Comparison of ENCODE assay signal across 24 cellular contexts in the genomic region with DNA sequence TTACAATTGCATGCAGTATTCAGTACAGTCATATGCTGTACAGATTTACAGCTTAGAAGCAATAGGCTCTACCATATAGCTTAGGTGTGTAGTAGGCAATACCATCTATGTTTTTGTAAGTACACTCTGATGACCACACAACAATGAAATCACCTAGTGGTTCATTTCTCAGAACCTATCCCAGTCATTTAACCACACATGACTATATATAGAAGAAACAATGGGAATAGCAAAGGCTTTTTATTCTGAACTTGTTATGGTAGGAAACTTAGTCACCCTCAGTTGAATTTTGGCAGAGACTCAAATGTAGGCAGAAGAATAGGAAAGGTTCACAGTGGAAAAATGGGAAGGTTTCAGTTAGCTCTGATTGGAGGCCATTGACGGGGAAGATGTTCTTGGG.
DNase-seq lines count a peak whose midpoint lies in the region; ATAC-seq and TF ChIP-seq lines count a peak whose summit lies in the region.
"Had no signal": no experiment of that assay in that cellular context is flagged by ENCODE, and none has a peak within 500 bp of the region (broad histone marks: within the 10 kb centered on the region; RNA-seq: fewer than 3 reads in every experiment).

No MANE protein-coding gene starts in this region.

- H3K27ac ChIP-seq in RWPE2 (ENCODE audit: poor library complexity, severe bottlenecking): no peak overlapping the region
- H3K27ac ChIP-seq: pancreas, transverse colon had no signal

- TF ChIP-seq CTCF in RWPE2 (IDR thresholded peaks at IDR 0.05; ENCODE audit: poor library complexity, severe bottlenecking) (no peak), epithelial cell of esophagus (IDR thresholded peaks at IDR 0.05; ENCODE audit: insufficient read depth, low read depth, low read length, missing control alignments) (no peak)

- H3K4me3 ChIP-seq in RWPE2 (ENCODE audit: severe bottlenecking) (no peak overlapping the region), epithelial cell of esophagus (ENCODE audit: low read length) (no peak overlapping the region)
- H3K4me3 ChIP-seq: pancreas, transverse colon had no signal

- peaks cover 4% of the 10 kb centered on the region for H3K9me3 ChIP-seq in RWPE2 (ENCODE audit: severe bottlenecking)
- H3K9me3 ChIP-seq: pancreas, transverse colon had no signal

- no peaks in the 10 kb centered on the region for H3K36me3 ChIP-seq in RWPE2 (ENCODE audit: low read depth)
- H3K36me3 ChIP-seq: pancreas, transverse colon had no signal

- H3K27me3 ChIP-seq in RWPE2 (ENCODE audit: insufficient read depth, poor library complexity, severe bottlenecking): no peaks in the 10 kb centered on the region
- H3K27me3 ChIP-seq: pancreas, transverse colon had no signal

- DNase-seq in H4 (ENCODE audit: low spot score): peak; percentile 5
- DNase-seq in RWPE2 (ENCODE audit: low spot score): no peak
- peak; percentile 81 for DNase-seq in epithelial cell of esophagus (ENCODE audit: low read depth)
- peak; percentile 34 for DNase-seq in non-pigmented ciliary epithelial cell (ENCODE audit: low read depth)
- no peak for DNase-seq in central memory CD4-positive, alpha-beta T cell
- no peak for DNase-seq in anterior cingulate cortex (lab: John Stamatoyannopoulos, UW)
- DNase-seq: activated CD8-positive, alpha-beta T cell treated with anti-CD3 and anti-CD28 coated beads, Interleukin-2, amount 10 ng/mL, durations not matched to agents 7 days and 5 days; activated T-cell treated with anti-CD3 and anti-CD28 coated beads, Interleukin-2, amount 50 U/mL, for 24 hours; CD8-positive, alpha-beta memory T cell; DMS79; effector CD4-positive, alpha-beta T cell; Karpas-422; naive thymus-derived CD4-positive, alpha-beta T cell; NCI-H1105 treated with DMSO at 0.1 percent for 48 hours; NCI-H2107; NCI-H69; pancreas; stimulated activated CD4-positive, alpha-beta T cell treated with anti-CD3 and anti-CD28 coated beads, Interleukin-4, amount 100 ng/mL, for 1 hour; stimulated activated naive CD8-positive, alpha-beta T cell treated with anti-CD3 and anti-CD28 coated beads, Interleukin-15, amount 100 ng/mL, for 72 hours; T-helper 2 cell; transverse colon had no signal

- ATAC-seq in RWPE2 (ENCODE audit: low read depth) (peak; percentile 67; the same call in 2 of the 3 replicates), GM21576 (IDR thresholded peaks at IDR 0.05; ENCODE audit: unreplicated experiment) (no peak), HG03442 (IDR thresholded peaks at IDR 0.05; ENCODE audit: unreplicated experiment) (no peak)
- ATAC-seq: activated CD8-positive, alpha-beta T cell treated with anti-CD3 and anti-CD28 coated beads, Interleukin-2, amount 10 ng/mL, durations not matched to agents 7 days and 5 days; naive thymus-derived CD4-positive, alpha-beta T cell; pancreas; stimulated activated naive CD8-positive, alpha-beta T cell treated with anti-CD3 and anti-CD28 coated beads, Interleukin-15, amount 100 ng/mL, for 72 hours; WTC11 had no signal

- H3K4me1 ChIP-seq in RWPE2 (ENCODE audit: insufficient read depth, poor library complexity, severe bottlenecking): no peaks in the 10 kb centered on the region
- H3K4me1 ChIP-seq: pancreas, transverse colon had no signal

Comparison
In these comparisons a context has a peak if more than half of its experiments do, and no peak if none do; other contexts are left out.
1. DNase-seq: peak in H4 (single experiment), epithelial cell of esophagus (single experiment) and non-pigmented ciliary epithelial cell (single experiment); none in RWPE2 (single experiment), central memory CD4-positive, alpha-beta T cell (single experiment) and anterior cingulate cortex (0 of 58).